In the genomic region with DNA sequence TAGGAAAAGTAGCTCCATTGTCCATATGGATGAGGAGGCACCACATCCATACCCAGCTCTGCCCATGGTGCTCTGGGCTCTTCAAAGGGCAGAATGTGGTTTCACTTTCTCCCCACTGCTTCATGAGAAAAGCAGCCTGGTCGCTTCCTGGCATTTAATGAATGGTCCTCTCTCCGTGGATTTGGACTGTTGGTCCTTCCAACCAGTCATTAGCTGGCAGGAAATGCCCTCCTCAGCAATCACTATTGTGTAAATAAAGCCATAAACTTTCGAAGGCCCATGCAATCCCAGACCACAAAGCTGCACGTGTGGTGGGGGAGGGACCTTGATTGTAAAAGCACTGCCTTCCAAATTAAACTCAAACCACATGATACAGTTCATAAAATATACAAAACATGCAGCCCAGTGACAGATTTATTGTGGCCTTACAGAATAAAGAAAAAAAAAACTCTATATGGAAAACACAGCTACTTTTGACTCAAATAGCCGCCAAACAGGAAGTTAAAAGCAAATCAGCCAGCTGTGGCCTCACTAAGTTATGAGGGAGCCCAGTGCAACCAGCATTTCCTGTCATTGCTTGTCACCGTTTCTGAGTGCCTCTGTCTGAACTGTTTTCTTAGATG, we compare ENCODE assay signal across 8 cellular contexts. TPM values are rescaled to one million over a fixed set of nuclear protein-coding genes. Genes with fewer than 3 reads are reported as not detected.
DNase-seq lines count a peak whose midpoint lies in the region; ATAC-seq and TF ChIP-seq lines count a peak whose summit lies in the region.

No MANE protein-coding gene starts in this region.

- H3K27me3 ChIP-seq in neural progenitor cell, result no peaks in the 10 kb centered on the region

- no peaks in the 10 kb centered on the region for H4K20me1 ChIP-seq in neural progenitor cell (ENCODE audit: low read depth)

- no peak overlapping the region for H3K27ac Mint-ChIP-seq in neural progenitor cell

- no peaks in the 10 kb centered on the region for H3K4me1 ChIP-seq in neural progenitor cell

- H3K9me3 ChIP-seq in neural progenitor cell (ENCODE audit: low read depth), result peaks cover 3% of the 10 kb centered on the region

- H3F3A ChIP-seq in neural progenitor cell (ENCODE audit: low read depth), result no peaks in the 10 kb centered on the region

- H3K27me3 Mint-ChIP-seq in neural progenitor cell (ENCODE audit: insufficient read depth, low read depth), result no peaks in the 10 kb centered on the region

- H3K27ac ChIP-seq in neural progenitor cell, result no peak overlapping the region

- H2AFZ ChIP-seq in neural progenitor cell (replicated peaks), result peak overlapping the region; percentile 37

- peak; percentile 31 for DNase-seq in A172 (ENCODE audit: low spot score)
- DNase-seq in NCI-H1105 treated with DMSO at 0.1 percent for 48 hours (lab: John Stamatoyannopoulos, UW), result peak; percentile 57
- peak; percentile 38 for DNase-seq in activated CD4-positive, alpha-beta T cell treated with anti-CD3 and anti-CD28 coated beads for 48 hours
- DNase-seq in epidermal melanocyte (ENCODE audit: insufficient read length, low spot score), result peak; percentile 29
- DNase-seq in neural progenitor cell (ENCODE audit: low spot score), result no peak
- DNase-seq in cerebellar nuclear complex (lab: John Stamatoyannopoulos, UW), result no peak

- ATAC-seq in GM18498 (IDR thresholded peaks at IDR 0.05; ENCODE audit: unreplicated experiment) (peak; percentile 88), HG02763 (IDR thresholded peaks at IDR 0.05; ENCODE audit: unreplicated experiment) (peak; percentile 91)

- no peaks in the 10 kb centered on the region for H3K9me3 Mint-ChIP-seq in neural progenitor cell

- H3K36me3 ChIP-seq in neural progenitor cell, result no peaks in the 10 kb centered on the region

- H3K79me2 ChIP-seq in neural progenitor cell (ENCODE audit: low read depth), result no peaks in the 10 kb centered on the region

- TF ChIP-seq CTCF in neural progenitor cell (IDR thresholded peaks at IDR 0.05), result no peak

- H3K4me3 Mint-ChIP-seq in neural progenitor cell, result no peak overlapping the region

- no peaks in the 10 kb centered on the region for H3K36me3 Mint-ChIP-seq in neural progenitor cell

- H3K4me2 ChIP-seq in neural progenitor cell, result no peak overlapping the region

- no peak overlapping the region for H3K9ac ChIP-seq in neural progenitor cell

- H3K4me3 ChIP-seq in neural progenitor cell, result no peak overlapping the region

- peaks cover 53% of the 10 kb centered on the region for H3K4me1 Mint-ChIP-seq in neural progenitor cell

RNA-seq across cellular contexts. Expression of gene MBNL3, which starts 8.1 kb away (rescaled TPM):
- total RNA-seq in A172 (2014; rRNA removed; shearing (Covaris generic)), result 0.17 and 0.24 TPM in 2 replicates
- 2.4 and 3.4 TPM in 2 replicates for total RNA-seq in neural progenitor cell (ENCODE audit: low replicate concordance)

Comparison
In these comparisons a context has a peak if more than half of its experiments do, and no peak if none do; other contexts are left out.
1. DNase-seq: peak in A172 (single experiment), NCI-H1105 treated with DMSO at 0.1 percent for 48 hours (single experiment), activated CD4-positive, alpha-beta T cell treated with anti-CD3 and anti-CD28 coated beads for 48 hours (single experiment) and epidermal melanocyte (single experiment); none in neural progenitor cell (single experiment) and cerebellar nuclear complex (0 of 2).